ENCODE assay signal across 8 cellular contexts in the genomic region with DNA sequence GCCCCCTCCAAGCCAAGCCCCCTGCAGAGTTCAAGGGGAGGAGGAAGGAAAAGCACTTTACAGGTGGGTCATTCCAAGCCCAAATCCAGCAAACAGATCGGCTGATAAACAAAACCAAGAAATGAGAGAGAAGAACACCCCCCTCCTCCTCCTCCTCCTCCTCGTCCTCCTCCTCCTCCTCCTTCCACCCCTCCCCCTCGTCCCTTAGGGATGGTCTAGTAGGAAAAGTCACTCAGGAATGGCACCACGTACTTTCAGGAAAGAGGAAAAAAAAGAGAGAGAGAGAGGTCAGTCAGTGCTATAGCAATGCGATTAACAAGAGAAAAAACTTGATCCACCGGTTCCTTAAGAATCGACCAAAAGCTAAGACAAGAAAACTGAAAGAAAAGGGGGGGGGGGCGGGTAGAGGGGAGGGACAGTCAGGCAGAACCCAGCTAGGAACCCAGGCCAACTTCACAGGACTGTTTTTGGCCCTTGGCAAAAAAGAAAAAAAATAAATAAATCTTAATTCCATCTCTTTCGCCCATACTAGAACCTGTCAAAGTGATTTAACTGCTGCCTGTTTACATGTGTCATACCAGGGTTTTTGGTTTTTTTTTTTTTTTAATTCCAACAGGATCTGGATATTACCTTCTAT. TPM values are rescaled to one million over a fixed set of nuclear protein-coding genes. Genes with fewer than 3 reads are reported as not detected.
DNase-seq lines count a peak whose midpoint lies in the region; ATAC-seq and TF ChIP-seq lines count a peak whose summit lies in the region.

No MANE protein-coding gene starts in this region.

- peak overlapping the region; percentile 83 for H3K9ac ChIP-seq in SK-N-SH

- peak overlapping the region; percentile 88 to 97 (median 94) for H3K4me3 Mint-ChIP-seq in nephron

- no peaks in the 10 kb centered on the region for H3K27me3 ChIP-seq in SK-N-SH (ENCODE audit: insufficient read depth)

- no peak for TF ChIP-seq CTCF in SK-N-SH (IDR thresholded peaks at IDR 0.05)
- no peak for TF ChIP-seq CTCF in nephron (IDR thresholded peaks at IDR 0.05; ENCODE audit: unreplicated experiment in 3 of 3)

- DNase-seq in NCI-H1092 treated with DMSO at 0.1 percent for 48 hours (lab: John Stamatoyannopoulos, UW) (peak; percentile 40), NCI-H1092 (lab: John Stamatoyannopoulos, UW) (no peak), SK-N-SH (no peak), NCI-H1105 (lab: John Stamatoyannopoulos, UW) (no peak), COLO829 (ENCODE audit: low spot score) (no peak)

- ATAC-seq in esophagus mucosa (peak; percentile 39), HG03521 (IDR thresholded peaks at IDR 0.05; ENCODE audit: unreplicated experiment) (no peak)

- H3K4me1 Mint-ChIP-seq in nephron: peaks cover 41% of the 10 kb centered on the region

- no peaks in the 10 kb centered on the region for H3K36me3 ChIP-seq in SK-N-SH (replicated peaks in 1 of 2; ENCODE audit: control insufficient read depth in 1 of 2, insufficient read depth in 2 of 2, low read length in 1 of 2)

- H3K27me3 Mint-ChIP-seq in nephron (ENCODE audit: low read depth): peaks cover 8% of the 10 kb centered on the region

- H3K79me2 ChIP-seq in SK-N-SH (ENCODE audit: insufficient read depth): no peaks in the 10 kb centered on the region; the same call in 1 of the 2 replicates

- H3K9me2 ChIP-seq in SK-N-SH: no peaks in the 10 kb centered on the region

- H3K27ac Mint-ChIP-seq in nephron: peak overlapping the region; percentile 80 to 97 (median 94)

- WGBS in SK-N-SH (ENCODE audit: low lambda C conversion rate): 6% methylated on average over 9 of the region's 9 CpGs

- peak overlapping the region; percentile 89 to 95; a peak in 3 of 4 replicates for H3K27ac ChIP-seq in SK-N-SH (ENCODE audit: low read depth in 2 of 2, low read length in 1 of 2)

- H3K9me3 Mint-ChIP-seq in nephron: no peaks in the 10 kb centered on the region

- no peak for TF ChIP-seq EP300 in SK-N-SH (IDR thresholded peaks at IDR 0.05; ENCODE audit: borderline replicate concordance in 1 of 2, low read depth in 1 of 2, low read length in 1 of 2)

- POLR2A ChIA-PET in SK-N-SH (lab: Yijun Ruan, JAX): no interaction called here

- H3K4me1 ChIP-seq in SK-N-SH (ENCODE audit: control insufficient read depth in 1 of 2, insufficient read depth in 2 of 2, low read depth in 1 of 2, low read length in 1 of 2): peaks cover 4 to 5% of the 10 kb centered on the region in 2 experiments

- peak overlapping the region; percentile 98 for H2AFZ ChIP-seq in SK-N-SH (ENCODE audit: low read depth)

- H3F3A ChIP-seq in SK-N-SH (replicated peaks; ENCODE audit: insufficient read depth): peaks cover 16% of the 10 kb centered on the region

- H3K36me3 Mint-ChIP-seq in nephron (ENCODE audit: low read depth): no peaks in the 10 kb centered on the region

- H3K4me2 ChIP-seq in SK-N-SH: peak overlapping the region; percentile 83

- H4K20me1 ChIP-seq in SK-N-SH (ENCODE audit: insufficient read depth): no peaks in the 10 kb centered on the region

- no peak for TF ChIP-seq RAD21 in SK-N-SH (IDR thresholded peaks at IDR 0.05; ENCODE audit: low read length)

- H3K4me3 ChIP-seq in SK-N-SH (ENCODE audit: low read depth in 2 of 2, low read length in 1 of 2): peak overlapping the region; percentile 84 to 85

- CTCF ChIA-PET in SK-N-SH (lab: Yijun Ruan, JAX): interaction anchor here (1.9 to 5.2 kb wide), 2 partner anchors 10 to 374 kb away, joined by 5 to 73 read pairs; no protein-coding TSS in a partner anchor

- H3K9me3 ChIP-seq in SK-N-SH: no peaks in the 10 kb centered on the region

TF ChIP-seq in SK-N-SH, 30 proteins besides CTCF, POLR2A, EP300 and RAD21:
- TF ChIP-seq, protein P1, sequence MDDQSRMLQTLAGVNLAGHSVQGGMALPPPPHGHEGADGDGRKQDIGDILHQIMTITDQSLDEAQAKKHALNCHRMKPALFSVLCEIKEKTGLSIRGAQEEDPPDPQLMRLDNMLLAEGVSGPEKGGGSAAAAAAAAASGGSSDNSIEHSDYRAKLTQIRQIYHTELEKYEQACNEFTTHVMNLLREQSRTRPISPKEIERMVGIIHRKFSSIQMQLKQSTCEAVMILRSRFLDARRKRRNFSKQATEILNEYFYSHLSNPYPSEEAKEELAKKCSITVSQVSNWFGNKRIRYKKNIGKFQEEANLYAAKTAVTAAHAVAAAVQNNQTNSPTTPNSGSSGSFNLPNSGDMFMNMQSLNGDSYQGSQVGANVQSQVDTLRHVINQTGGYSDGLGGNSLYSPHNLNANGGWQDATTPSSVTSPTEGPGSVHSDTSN (IDR thresholded peaks at IDR 0.05): peak; percentile 44
- no peak for TF ChIP-seq FOXM1 (IDR thresholded peaks at IDR 0.05; ENCODE audit: low read depth)
- TF ChIP-seq RXRA (IDR thresholded peaks at IDR 0.05; ENCODE audit: borderline replicate concordance, low read depth): no peak
- TF ChIP-seq FOSL2 (IDR thresholded peaks at IDR 0.05; ENCODE audit: borderline replicate concordance, low read depth): no peak
- TF ChIP-seq, protein P2, sequence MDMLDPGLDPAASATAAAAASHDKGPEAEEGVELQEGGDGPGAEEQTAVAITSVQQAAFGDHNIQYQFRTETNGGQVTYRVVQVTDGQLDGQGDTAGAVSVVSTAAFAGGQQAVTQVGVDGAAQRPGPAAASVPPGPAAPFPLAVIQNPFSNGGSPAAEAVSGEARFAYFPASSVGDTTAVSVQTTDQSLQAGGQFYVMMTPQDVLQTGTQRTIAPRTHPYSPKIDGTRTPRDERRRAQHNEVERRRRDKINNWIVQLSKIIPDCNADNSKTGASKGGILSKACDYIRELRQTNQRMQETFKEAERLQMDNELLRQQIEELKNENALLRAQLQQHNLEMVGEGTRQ (IDR thresholded peaks at IDR 0.05; ENCODE audit: borderline replicate concordance, low read depth, low read length): no peak
- no peak for TF ChIP-seq GABPA (IDR thresholded peaks at IDR 0.05; ENCODE audit: low read depth)
- no peak for TF ChIP-seq FOXJ3 (CRISPR knock-in tag; IDR thresholded peaks at IDR 0.05)
- TF ChIP-seq, protein P3, sequence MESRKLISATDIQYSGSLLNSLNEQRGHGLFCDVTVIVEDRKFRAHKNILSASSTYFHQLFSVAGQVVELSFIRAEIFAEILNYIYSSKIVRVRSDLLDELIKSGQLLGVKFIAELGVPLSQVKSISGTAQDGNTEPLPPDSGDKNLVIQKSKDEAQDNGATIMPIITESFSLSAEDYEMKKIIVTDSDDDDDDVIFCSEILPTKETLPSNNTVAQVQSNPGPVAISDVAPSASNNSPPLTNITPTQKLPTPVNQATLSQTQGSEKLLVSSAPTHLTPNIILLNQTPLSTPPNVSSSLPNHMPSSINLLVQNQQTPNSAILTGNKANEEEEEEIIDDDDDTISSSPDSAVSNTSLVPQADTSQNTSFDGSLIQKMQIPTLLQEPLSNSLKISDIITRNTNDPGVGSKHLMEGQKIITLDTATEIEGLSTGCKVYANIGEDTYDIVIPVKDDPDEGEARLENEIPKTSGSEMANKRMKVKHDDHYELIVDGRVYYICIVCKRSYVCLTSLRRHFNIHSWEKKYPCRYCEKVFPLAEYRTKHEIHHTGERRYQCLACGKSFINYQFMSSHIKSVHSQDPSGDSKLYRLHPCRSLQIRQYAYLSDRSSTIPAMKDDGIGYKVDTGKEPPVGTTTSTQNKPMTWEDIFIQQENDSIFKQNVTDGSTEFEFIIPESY (IDR thresholded peaks at IDR 0.05; ENCODE audit: borderline replicate concordance, low read depth): no peak
- TF ChIP-seq, protein P4, sequence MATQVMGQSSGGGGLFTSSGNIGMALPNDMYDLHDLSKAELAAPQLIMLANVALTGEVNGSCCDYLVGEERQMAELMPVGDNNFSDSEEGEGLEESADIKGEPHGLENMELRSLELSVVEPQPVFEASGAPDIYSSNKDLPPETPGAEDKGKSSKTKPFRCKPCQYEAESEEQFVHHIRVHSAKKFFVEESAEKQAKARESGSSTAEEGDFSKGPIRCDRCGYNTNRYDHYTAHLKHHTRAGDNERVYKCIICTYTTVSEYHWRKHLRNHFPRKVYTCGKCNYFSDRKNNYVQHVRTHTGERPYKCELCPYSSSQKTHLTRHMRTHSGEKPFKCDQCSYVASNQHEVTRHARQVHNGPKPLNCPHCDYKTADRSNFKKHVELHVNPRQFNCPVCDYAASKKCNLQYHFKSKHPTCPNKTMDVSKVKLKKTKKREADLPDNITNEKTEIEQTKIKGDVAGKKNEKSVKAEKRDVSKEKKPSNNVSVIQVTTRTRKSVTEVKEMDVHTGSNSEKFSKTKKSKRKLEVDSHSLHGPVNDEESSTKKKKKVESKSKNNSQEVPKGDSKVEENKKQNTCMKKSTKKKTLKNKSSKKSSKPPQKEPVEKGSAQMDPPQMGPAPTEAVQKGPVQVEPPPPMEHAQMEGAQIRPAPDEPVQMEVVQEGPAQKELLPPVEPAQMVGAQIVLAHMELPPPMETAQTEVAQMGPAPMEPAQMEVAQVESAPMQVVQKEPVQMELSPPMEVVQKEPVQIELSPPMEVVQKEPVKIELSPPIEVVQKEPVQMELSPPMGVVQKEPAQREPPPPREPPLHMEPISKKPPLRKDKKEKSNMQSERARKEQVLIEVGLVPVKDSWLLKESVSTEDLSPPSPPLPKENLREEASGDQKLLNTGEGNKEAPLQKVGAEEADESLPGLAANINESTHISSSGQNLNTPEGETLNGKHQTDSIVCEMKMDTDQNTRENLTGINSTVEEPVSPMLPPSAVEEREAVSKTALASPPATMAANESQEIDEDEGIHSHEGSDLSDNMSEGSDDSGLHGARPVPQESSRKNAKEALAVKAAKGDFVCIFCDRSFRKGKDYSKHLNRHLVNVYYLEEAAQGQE (IDR thresholded peaks at IDR 0.05; ENCODE audit: low read depth, low read length): no peak

RNA-seq across cellular contexts. Expression of a gene that starts 1.0 kb away (rescaled TPM):
- 1.3 and 1.4 TPM in 2 replicates for polyA plus RNA-seq in SK-N-SH (2012; rRNA removed)
- polyA plus RNA-seq in SK-N-SH (2012; cell fraction: cytosol; rRNA removed): 0.94 and 1.2 TPM in 2 replicates
- polyA plus RNA-seq in SK-N-SH (2012; cell fraction: nucleus; rRNA removed): 2.6 and 4.3 TPM in 2 replicates
- 66.4 TPM for total RNA-seq in esophagus mucosa
